1 cellular context compared by ENCODE assay signal in genomic region chr5:84290161-84290560, GRCh38.
TF ChIP-seq lines count a peak whose summit lies in the region.

No MANE protein-coding gene starts in this region.

TF ChIP-seq in HEK293, 187 proteins besides CTCF, POLR2A, EP300 and RAD21 (continued from another document):
- TF ChIP-seq PRDM10 (tag by site-specific recombination; IDR thresholded peaks at IDR 0.05), result peak; percentile 87
- no peak; the same call in 1 of the 2 replicates for TF ChIP-seq ZNF2 (tag by site-specific recombination; IDR thresholded peaks at IDR 0.05)
- TF ChIP-seq ZBTB44 (tag by site-specific recombination; IDR thresholded peaks at IDR 0.05), result no peak
- TF ChIP-seq ZFP37 (tag by site-specific recombination; IDR thresholded peaks at IDR 0.05), result peak; percentile 59
- no peak for TF ChIP-seq ZNF654 (tag by site-specific recombination; IDR thresholded peaks at IDR 0.05; ENCODE audit: low read depth)
- TF ChIP-seq IKZF3 (tag by site-specific recombination; IDR thresholded peaks at IDR 0.05), result peak; percentile 78; the same call in 1 of the 2 replicates
- no peak for TF ChIP-seq ZNF791 (tag by site-specific recombination; IDR thresholded peaks at IDR 0.05)
- no peak for TF ChIP-seq ZNF416 (tag by site-specific recombination; IDR thresholded peaks at IDR 0.05)
- no peak for TF ChIP-seq ZNF555 (tag by site-specific recombination; conservative IDR thresholded peaks at IDR 0.05)
- TF ChIP-seq ZNF266 (tag by site-specific recombination; IDR thresholded peaks at IDR 0.05; ENCODE audit: low read depth), result no peak
- peak; percentile 40; the same call in 1 of the 2 replicates for TF ChIP-seq ZNF843 (tag by site-specific recombination; IDR thresholded peaks at IDR 0.05)
- TF ChIP-seq ZNF561 (tag by site-specific recombination; IDR thresholded peaks at IDR 0.05; ENCODE audit: borderline replicate concordance), result peak; percentile 73
- TF ChIP-seq WT1 (tag by site-specific recombination; IDR thresholded peaks at IDR 0.05), result peak; percentile 91
- no peak for TF ChIP-seq YY2 (tag by site-specific recombination; IDR thresholded peaks at IDR 0.05)
- no peak for TF ChIP-seq ZNF529 (tag by site-specific recombination; IDR thresholded peaks at IDR 0.05; ENCODE audit: insufficient replicate concordance)
- peak; percentile 83 for TF ChIP-seq OSR2 (tag by site-specific recombination; IDR thresholded peaks at IDR 0.05)
- peak; percentile 53; the same call in 1 of the 2 replicates for TF ChIP-seq KLF17 (tag by site-specific recombination; IDR thresholded peaks at IDR 0.05)
- no peak for TF ChIP-seq MEIS1 (CRISPR knock-in tag; IDR thresholded peaks at IDR 0.05; ENCODE audit: borderline replicate concordance)
- peak; percentile 33; the same call in 1 of the 2 replicates for TF ChIP-seq TSHZ1 (tag by site-specific recombination; IDR thresholded peaks at IDR 0.05; ENCODE audit: borderline replicate concordance)
- TF ChIP-seq ZNF76 (tag by site-specific recombination; IDR thresholded peaks at IDR 0.05; ENCODE audit: borderline replicate concordance, low read depth), result peak; percentile 65; the same call in 1 of the 2 replicates
- no peak for TF ChIP-seq ZNF621 (tag by site-specific recombination; IDR thresholded peaks at IDR 0.05)
- no peak for TF ChIP-seq ZNF473 (tag by site-specific recombination; IDR thresholded peaks at IDR 0.05)
- TF ChIP-seq KLF8 (tag by site-specific recombination; IDR thresholded peaks at IDR 0.05), result peak; percentile 47; the same call in 1 of the 2 replicates
- TF ChIP-seq FEZF1 (tag by site-specific recombination; IDR thresholded peaks at IDR 0.05), result peak; percentile 60; the same call in 1 of the 2 replicates
- TF ChIP-seq PATZ1 (tag by site-specific recombination; IDR thresholded peaks at IDR 0.05), result no peak
- 0 out of 2 replicates have a peak, but pooled peaks have one; percentile 31 for TF ChIP-seq ZNF692 (tag by site-specific recombination; IDR thresholded peaks at IDR 0.05)
- TF ChIP-seq ZSCAN18 (tag by site-specific recombination; IDR thresholded peaks at IDR 0.05), result no peak
- 0 out of 2 replicates have a peak, but pooled peaks have one; percentile 25 for TF ChIP-seq ZIC2 (tag by site-specific recombination; IDR thresholded peaks at IDR 0.05)
- no peak for TF ChIP-seq ZNF596 (tag by site-specific recombination; IDR thresholded peaks at IDR 0.05)
- TF ChIP-seq ZNF544 (tag by site-specific recombination; IDR thresholded peaks at IDR 0.05), result no peak
- TF ChIP-seq GLI4 (tag by site-specific recombination; IDR thresholded peaks at IDR 0.05), result no peak
- 0 out of 2 replicates have a peak, but pooled peaks have one; percentile 61 for TF ChIP-seq ZXDB (tag by site-specific recombination; IDR thresholded peaks at IDR 0.05)
- TF ChIP-seq ZNF626 (tag by site-specific recombination; IDR thresholded peaks at IDR 0.05), result no peak
- no peak for TF ChIP-seq ZNF610 (tag by site-specific recombination; IDR thresholded peaks at IDR 0.05; ENCODE audit: borderline replicate concordance)
- peak; percentile 50; the same call in 1 of the 2 replicates for TF ChIP-seq ZBTB21 (tag by site-specific recombination; IDR thresholded peaks at IDR 0.05)
- TF ChIP-seq ZFP3 (tag by site-specific recombination; IDR thresholded peaks at IDR 0.05; ENCODE audit: low read depth), result no peak
- TF ChIP-seq SCRT2 (tag by site-specific recombination; IDR thresholded peaks at IDR 0.05), result no peak
- TF ChIP-seq ZNF341 (tag by site-specific recombination; IDR thresholded peaks at IDR 0.05; ENCODE audit: low read depth), result peak; percentile 81
- TF ChIP-seq KLF10 (tag by site-specific recombination; IDR thresholded peaks at IDR 0.05), result no peak
- TF ChIP-seq HOXC10 (CRISPR knock-in tag; IDR thresholded peaks at IDR 0.05), result no peak
- no peak for TF ChIP-seq ZNF521 (tag by site-specific recombination; IDR thresholded peaks at IDR 0.05)
- no peak for TF ChIP-seq PBX3 (CRISPR knock-in tag; IDR thresholded peaks at IDR 0.05)
- TF ChIP-seq ZSCAN16 (tag by site-specific recombination; IDR thresholded peaks at IDR 0.05), result no peak
- TF ChIP-seq ZNF366 (tag by site-specific recombination; conservative IDR thresholded peaks at IDR 0.05), result peak; percentile 58
